ENCODE assay signal across 8 cellular contexts in the genomic region with DNA sequence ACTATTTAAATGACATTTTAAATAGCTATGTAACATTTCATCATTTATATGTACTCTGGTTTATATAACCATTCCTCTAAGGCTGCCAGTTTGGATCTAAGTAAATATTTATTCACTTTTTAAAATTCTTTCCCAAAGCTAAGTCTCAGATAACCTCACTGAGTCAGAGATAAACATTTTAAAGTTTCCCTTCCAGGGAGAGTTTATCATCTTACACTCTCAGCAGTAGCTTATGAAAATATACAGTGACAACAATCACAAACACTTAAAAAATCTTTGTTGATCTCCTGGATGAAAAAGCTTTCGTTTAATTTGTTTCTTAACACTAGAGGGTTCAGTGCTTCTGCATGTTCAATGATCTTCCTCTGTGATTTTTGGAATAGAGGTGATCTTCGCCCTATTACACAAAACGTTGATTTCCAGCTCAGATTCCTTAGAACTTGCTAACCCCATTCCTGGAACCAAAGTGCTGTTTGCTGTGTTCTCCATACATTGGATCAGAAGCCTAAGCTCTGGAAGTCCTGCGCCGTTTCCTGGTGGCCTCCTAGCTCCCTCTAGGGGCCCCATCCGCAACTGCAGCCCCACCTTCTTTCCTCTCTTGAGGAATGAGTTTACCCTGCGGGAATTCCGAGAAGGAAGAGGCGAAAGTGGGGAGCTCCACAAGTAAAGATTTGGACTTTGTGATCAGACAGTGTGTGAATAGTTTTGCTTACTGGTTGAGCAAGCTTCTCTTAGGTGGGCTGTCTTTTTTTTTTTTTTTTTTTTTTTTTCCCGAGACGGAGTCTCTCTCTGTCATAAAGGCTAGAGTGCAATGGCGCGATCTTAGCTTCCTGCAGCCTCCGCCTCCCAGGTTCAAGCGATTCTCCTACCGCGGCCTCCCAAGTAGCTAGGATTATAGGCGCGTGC. TPM values are rescaled to one million over a fixed set of nuclear protein-coding genes. Genes with fewer than 3 reads are reported as not detected.
DNase-seq lines count a peak whose midpoint lies in the region; ATAC-seq lines count a peak whose summit lies in the region.

No MANE protein-coding gene starts in this region.

- no peaks in the 10 kb centered on the region for H3K27me3 ChIP-seq in naive thymus-derived CD4-positive, alpha-beta T cell (ENCODE audit: control insufficient read depth in 2 of 2, insufficient read depth in 2 of 2, low read length in 2 of 2)

- no peak overlapping the region for H3K4me3 Mint-ChIP-seq in activated CD8-positive, alpha-beta T cell treated with anti-CD3 and anti-CD28 coated beads, Interleukin-2, amount 10 ng/mL, durations not matched to agents 7 days and 5 days
- peak overlapping the region in 7 of 10 donors; percentile 15 to 72 (median 40) for H3K4me3 Mint-ChIP-seq in naive thymus-derived CD4-positive, alpha-beta T cell

- no peak overlapping the region for H3K27ac Mint-ChIP-seq in activated CD8-positive, alpha-beta T cell treated with anti-CD3 and anti-CD28 coated beads, Interleukin-2, amount 10 ng/mL, durations not matched to agents 7 days and 5 days
- H3K27ac Mint-ChIP-seq in naive thymus-derived CD4-positive, alpha-beta T cell: peak overlapping the region in 7 of 9 donors; percentile 1 to 66 (median 33)

- peaks cover 3% of the 10 kb centered on the region for H3K36me3 Mint-ChIP-seq in activated CD8-positive, alpha-beta T cell treated with anti-CD3 and anti-CD28 coated beads, Interleukin-2, amount 10 ng/mL, durations not matched to agents 7 days and 5 days (ENCODE audit: low read depth)
- H3K36me3 Mint-ChIP-seq in naive thymus-derived CD4-positive, alpha-beta T cell: no peaks in the 10 kb centered on the region

- no peak overlapping the region for H3K27ac ChIP-seq in naive thymus-derived CD4-positive, alpha-beta T cell (ENCODE audit: low read depth, low read length)

- no peaks in the 10 kb centered on the region for H3K9me3 ChIP-seq in naive thymus-derived CD4-positive, alpha-beta T cell (ENCODE audit: control insufficient read depth in 2 of 3, low read length in 3 of 3)

- POLR2A ChIA-PET in activated CD8-positive, alpha-beta T cell treated with anti-CD3 and anti-CD28 coated beads, Interleukin-2, amount 10 ng/mL, durations not matched to agents 7 days and 5 days (lab: Charles Lee): no interaction called here
- POLR2A ChIA-PET in naive thymus-derived CD4-positive, alpha-beta T cell (lab: Charles Lee): interaction anchor here (0.7 to 1.1 kb wide), 5 partner anchors 10 to 435 kb away, joined by 3 to 5 read pairs (median 3); no protein-coding TSS in a partner anchor

- no peak for ATAC-seq in activated CD8-positive, alpha-beta T cell treated with anti-CD3 and anti-CD28 coated beads, Interleukin-2, amount 10 ng/mL, durations not matched to agents 7 days and 5 days
- ATAC-seq in esophagus mucosa: peak; percentile 41
- no peak for ATAC-seq in naive thymus-derived CD4-positive, alpha-beta T cell
- no peak for ATAC-seq in GM19328 (IDR thresholded peaks at IDR 0.05; ENCODE audit: unreplicated experiment)

- no peaks in the 10 kb centered on the region for H3K27me3 Mint-ChIP-seq in activated CD8-positive, alpha-beta T cell treated with anti-CD3 and anti-CD28 coated beads, Interleukin-2, amount 10 ng/mL, durations not matched to agents 7 days and 5 days (ENCODE audit: low read depth)
- no peaks in the 10 kb centered on the region for H3K27me3 Mint-ChIP-seq in naive thymus-derived CD4-positive, alpha-beta T cell

- no peak overlapping the region for H3K4me3 ChIP-seq in naive thymus-derived CD4-positive, alpha-beta T cell (ENCODE audit: low read length)

- CTCF ChIA-PET in activated CD8-positive, alpha-beta T cell treated with anti-CD3 and anti-CD28 coated beads, Interleukin-2, amount 10 ng/mL, durations not matched to agents 7 days and 5 days (lab: Charles Lee): interaction anchor here (0.6 to 9.1 kb wide), 75 partner anchors 7 to 666 kb away, joined by 3 to 116 read pairs (median 4); partner anchors contain the start of genes LIMD1 and SACM1L
- CTCF ChIA-PET in naive thymus-derived CD4-positive, alpha-beta T cell (lab: Charles Lee): interaction anchor here (0.6 to 3.3 kb wide), 36 partner anchors 11 to 1268 kb away, joined by 3 to 62 read pairs (median 3); partner anchors contain the start of gene SACM1L

- H3K4me1 Mint-ChIP-seq in activated CD8-positive, alpha-beta T cell treated with anti-CD3 and anti-CD28 coated beads, Interleukin-2, amount 10 ng/mL, durations not matched to agents 7 days and 5 days (ENCODE audit: low read depth): peaks cover 18% of the 10 kb centered on the region
- H3K4me1 Mint-ChIP-seq in naive thymus-derived CD4-positive, alpha-beta T cell: peaks cover 15 to 22% (median 21%) of the 10 kb centered on the region in 7 donors

- H3K4me1 ChIP-seq in naive thymus-derived CD4-positive, alpha-beta T cell (ENCODE audit: control insufficient read depth in 2 of 2, insufficient read depth in 2 of 2, low read length in 2 of 2): peaks cover 1 to 9% of the 10 kb centered on the region in 2 donors

- H3K36me3 ChIP-seq in naive thymus-derived CD4-positive, alpha-beta T cell (ENCODE audit: control insufficient read depth in 2 of 3, insufficient read depth in 3 of 3, low read length in 3 of 3): no peaks in the 10 kb centered on the region

- DNase-seq in NCI-H526 (lab: John Stamatoyannopoulos, UW): peak; percentile 52 to 77
- DNase-seq in NCI-H526 treated with DMSO at 0.1 percent for 48 hours (lab: John Stamatoyannopoulos, UW): no peak
- DNase-seq in NCI-H1092 (lab: John Stamatoyannopoulos, UW): peak; percentile 30
- peak; percentile 48 for DNase-seq in activated CD8-positive, alpha-beta T cell treated with anti-CD3 and anti-CD28 coated beads, Interleukin-2, amount 10 ng/mL, durations not matched to agents 7 days and 5 days
- peak in 7 of 9 donors; percentile 8 to 46 (median 28) for DNase-seq in naive thymus-derived CD4-positive, alpha-beta T cell
- DNase-seq in NOMO-1 treated with dmso at 0.1 percent for 144 hours (lab: John Stamatoyannopoulos, UW; ENCODE audit: unreplicated experiment): no peak

- no peaks in the 10 kb centered on the region for H3K9me3 Mint-ChIP-seq in activated CD8-positive, alpha-beta T cell treated with anti-CD3 and anti-CD28 coated beads, Interleukin-2, amount 10 ng/mL, durations not matched to agents 7 days and 5 days (ENCODE audit: insufficient read depth)
- no peaks in the 10 kb centered on the region for H3K9me3 Mint-ChIP-seq in naive thymus-derived CD4-positive, alpha-beta T cell

- intact Hi-C loops in naive thymus-derived CD4-positive, alpha-beta T cell (cut with micrococcal nuclease): loop anchor here (1.0 to 5.0 kb wide), 5 partner anchors 67 to 1128 kb away; no protein-coding TSS in a partner anchor

RNA-seq across cellular contexts. Expression of gene SACM1L, which starts 29.3 kb away (rescaled TPM):
- total RNA-seq in activated CD8-positive, alpha-beta T cell treated with anti-CD3 and anti-CD28 coated beads, Interleukin-2, amount 10 ng/mL, durations not matched to agents 7 days and 5 days: 10 to 100 TPM; 89.8 to 96.4 TPM
- total RNA-seq in esophagus mucosa: 22.8 TPM
- 10 to 100 TPM; 60.8 to 93.8 (median 70.5) TPM for total RNA-seq in naive thymus-derived CD4-positive, alpha-beta T cell
- 10 to 100 TPM; 21.1 to 38.0 TPM for polyA plus RNA-seq in naive thymus-derived CD4-positive, alpha-beta T cell

Comparison
In these comparisons a context has a peak if more than half of its experiments do, and no peak if none do; other contexts are left out.
1. DNase-seq: peak in NCI-H526 (2 of 2), NCI-H1092 (single experiment), activated CD8-positive, alpha-beta T cell treated with anti-CD3 and anti-CD28 coated beads, Interleukin-2, amount 10 ng/mL, durations not matched to agents 7 days and 5 days (single experiment) and naive thymus-derived CD4-positive, alpha-beta T cell (7 of 9); none in NCI-H526 treated with DMSO at 0.1 percent for 48 hours (single experiment) and NOMO-1 treated with dmso at 0.1 percent for 144 hours (single experiment).